ENCODE assay signal across 8 cellular contexts in the genomic region with DNA sequence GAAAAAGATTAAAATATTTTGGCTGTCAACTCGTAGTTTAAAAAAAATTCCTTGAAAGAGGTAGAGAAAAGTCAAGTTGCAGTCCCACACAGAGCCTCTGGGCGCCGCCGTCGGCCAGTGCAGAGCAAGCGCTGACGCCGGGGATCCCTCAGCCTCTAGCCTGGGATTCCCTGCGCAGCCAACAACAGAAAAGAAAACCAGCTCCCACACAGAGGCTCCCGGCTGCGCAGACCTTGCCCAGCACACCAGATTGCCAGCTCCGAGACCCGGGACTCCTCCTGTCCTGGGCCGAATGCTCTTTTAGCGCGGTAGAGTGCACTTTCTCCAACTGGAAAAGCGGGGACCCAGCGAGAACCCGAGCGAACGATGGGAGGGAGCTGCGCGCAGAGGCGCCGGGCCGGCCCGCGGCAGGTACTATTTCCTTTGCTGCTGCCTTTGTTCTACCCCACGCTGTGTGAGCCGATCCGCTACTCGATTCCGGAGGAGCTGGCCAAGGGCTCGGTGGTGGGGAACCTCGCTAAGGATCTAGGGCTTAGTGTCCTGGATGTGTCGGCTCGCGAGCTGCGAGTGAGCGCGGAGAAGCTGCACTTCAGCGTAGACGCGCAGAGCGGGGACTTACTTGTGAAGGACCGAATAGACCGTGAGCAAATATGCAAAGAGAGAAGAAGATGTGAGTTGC. TPM values are rescaled to one million over a fixed set of nuclear protein-coding genes. Genes with fewer than 3 reads are reported as not detected.
DNase-seq lines count a peak whose midpoint lies in the region; ATAC-seq and TF ChIP-seq lines count a peak whose summit lies in the region.
"Not testable (repeated sequence)": the region's sequence is repeated elsewhere in the genome, so short reads cannot be mapped to it uniquely, and the experiment has no call there.

Gene PCDHGB7, plus strand, starts transcription at position 184 of the 679 bp plus-strand sequence. Its CDS starts 183 bp downstream, at position 367.

- H3K9me2 ChIP-seq in neural cell (ENCODE audit: insufficient read depth, low read length), result not testable (repeated sequence)

- H3K36me3 ChIP-seq in neural cell (ENCODE audit: insufficient read depth, low read length), result peaks cover 89% of the 10 kb centered on the region

- H3K4me3 ChIP-seq in neural cell (ENCODE audit: low read length), result peak within 1 kb of the TSS; percentile 57

- TF ChIP-seq CTCF in neural cell (IDR thresholded peaks at IDR 0.05; ENCODE audit: poor library complexity, severe bottlenecking), result peak; percentile 55

- intact Hi-C loops in Right ventricle myocardium superior (cut with DNase I), result loop anchor here (2.0 kb wide), 1 partner anchor 143 kb away; no protein-coding TSS in a partner anchor

- peak within 1 kb of the TSS; percentile 78 to 93 (median 81) for H3K4me3 Mint-ChIP-seq in IgD-negative memory B cell

- H3K27me3 Mint-ChIP-seq in IgD-negative memory B cell, result peaks cover 56% of the 10 kb centered on the region

- H2AFZ ChIP-seq in neural cell (ENCODE audit: low read depth, low read length), result not testable (repeated sequence)

- TF ChIP-seq EP300 in neural cell (conservative IDR thresholded peaks at IDR 0.05; ENCODE audit: poor library complexity, severe bottlenecking), result not testable (repeated sequence)

- not testable (repeated sequence) for H3K4me2 ChIP-seq in neural cell (ENCODE audit: low read length)

- not testable (repeated sequence) for H3K27me3 ChIP-seq in neural cell (ENCODE audit: insufficient read depth, low read depth, low read length)

- H3F3A ChIP-seq in neural cell (ENCODE audit: insufficient read depth, low read length, poor library complexity, severe bottlenecking), result not testable (repeated sequence)

- peak within 1 kb of the TSS; percentile 73 to 93 (median 83) for H3K27ac Mint-ChIP-seq in IgD-negative memory B cell

- H3K27ac ChIP-seq in neural cell (ENCODE audit: low read length), result peak within 1 kb of the TSS; percentile 31
- not testable (repeated sequence) for H3K27ac ChIP-seq in temporal lobe (ENCODE audit: low read depth, low read length)

- peak; percentile 63 for TF ChIP-seq RAD21 in neural cell (conservative IDR thresholded peaks at IDR 0.05)

- DNase-seq in GM03348 (ENCODE audit: low spot score) (peak; percentile 77), SKM-1 (lab: John Stamatoyannopoulos, UW; ENCODE audit: unreplicated experiment) (peak; percentile 65), amniotic stem cell (lab: John Stamatoyannopoulos, UW) (peak; percentile 19), Right ventricle myocardium superior (peak; percentile 88)

- H3K9me3 ChIP-seq in neural cell (ENCODE audit: low read length), result peaks cover 88% of the 10 kb centered on the region

- not testable (repeated sequence) for H4K20me1 ChIP-seq in neural cell (ENCODE audit: insufficient read depth)

- H3K36me3 Mint-ChIP-seq in IgD-negative memory B cell, result not testable (repeated sequence)

- peaks cover 15 to 43% (median 23%) of the 10 kb centered on the region in 3 donors for H3K9me3 Mint-ChIP-seq in IgD-negative memory B cell

- H3K9ac ChIP-seq in neural cell (ENCODE audit: low read length), result peak within 1 kb of the TSS; percentile 26

- peaks cover 16 to 36% (median 20%) of the 10 kb centered on the region in 3 donors for H3K4me1 Mint-ChIP-seq in IgD-negative memory B cell

- peak; percentile 79 for ATAC-seq in GM21825 (IDR thresholded peaks at IDR 0.05; ENCODE audit: unreplicated experiment)
- peak; percentile 90 for ATAC-seq in Right ventricle myocardium superior (ENCODE audit: poor library complexity)

- H3K79me2 ChIP-seq in neural cell (replicated peaks; ENCODE audit: insufficient read depth, low read length), result peaks cover 66% of the 10 kb centered on the region

TF ChIP-seq in neural cell, 6 proteins besides CTCF, POLR2A, EP300 and RAD21:
- TF ChIP-seq SMC3 (conservative IDR thresholded peaks at IDR 0.05; ENCODE audit: poor library complexity) (peak; percentile 50), POLR2AphosphoS5 (IDR thresholded peaks at IDR 0.05) (peak; percentile 13)
TF ChIP-seq in neural cell: peak in this region for 2; not testable (repeated sequence) for 4.

RNA-seq across cellular contexts. Expression of gene PCDHGB7, which starts in this region (rescaled TPM):
- polyA plus RNA-seq in IgD-negative memory B cell (0.21 TPM), neural cell (4.7 and 5.1 TPM in 2 replicates)
- total RNA-seq in Right ventricle myocardium superior (9.8 TPM), temporal lobe (14.8 TPM)
- 36.0 and 40.6 TPM in 2 replicates for polyA minus RNA-seq in neural cell

Comparison
In these comparisons a context has a peak if more than half of its experiments do, and no peak if none do; other contexts are left out.
1. DNase-seq: peak in every context shown above with its lines; median percentile 88 in Right ventricle myocardium superior; 77 in GM03348; 65 in SKM-1; 19 in amniotic stem cell.